Comparison of ENCODE assay signal across 21 cellular contexts in the genomic region with DNA sequence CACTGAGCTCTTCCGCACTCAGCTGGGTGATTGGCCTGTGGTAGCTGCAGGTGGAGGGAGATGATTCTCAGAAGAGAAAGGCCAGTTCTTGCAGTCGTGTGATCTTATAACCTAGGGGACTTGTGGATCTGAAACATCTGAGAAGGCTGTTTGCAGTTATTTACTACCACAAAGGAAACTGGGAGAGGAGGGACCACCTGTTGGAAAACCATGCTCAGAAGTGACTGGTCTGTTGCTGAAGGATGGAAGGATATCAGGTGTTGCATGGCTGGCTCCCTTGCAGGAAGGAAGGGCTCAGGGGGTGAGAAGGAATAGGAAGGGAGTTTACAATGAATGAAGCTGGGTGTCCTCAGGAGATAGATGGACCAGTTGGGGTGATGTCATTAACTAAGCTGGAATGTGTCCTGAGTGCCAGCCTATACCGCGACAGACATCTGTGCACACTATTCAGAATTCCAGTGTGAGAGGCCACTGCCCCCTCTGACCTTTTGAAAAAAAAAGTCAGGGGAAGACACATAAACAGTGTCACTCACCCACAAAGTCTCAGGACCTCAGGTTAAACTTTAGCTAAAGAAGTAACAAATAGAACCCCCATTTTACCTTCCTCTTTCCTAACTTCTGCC. TPM values are rescaled to one million over a fixed set of nuclear protein-coding genes. Genes with fewer than 3 reads are reported as not detected.
DNase-seq lines count a peak whose midpoint lies in the region; ATAC-seq and TF ChIP-seq lines count a peak whose summit lies in the region.
"Had no signal": no experiment of that assay in that cellular context is flagged by ENCODE, and none has a peak within 500 bp of the region (broad histone marks: within the 10 kb centered on the region; RNA-seq: fewer than 3 reads in every experiment).

No MANE protein-coding gene starts in this region.

- H3K9me2 ChIP-seq in HCT116 (ENCODE audit: insufficient read depth) = no peaks in the 10 kb centered on the region

- CTCF ChIA-PET in HCT116 (lab: Charles Lee) = interaction anchor here (1.6 kb wide), 1 partner anchor 428 kb away, joined by 3 read pairs; no protein-coding TSS in a partner anchor
- CTCF ChIA-PET in activated CD4-positive, alpha-beta memory T cell treated with anti-CD3 and anti-CD28 coated beads, Interleukin-2, amount 10 ng/mL, durations not matched to agents 7 days and 5 days (lab: Charles Lee) = interaction anchor here (0.6 kb wide), 1 partner anchor 133 kb away, joined by 3 read pairs; no protein-coding TSS in a partner anchor

- no peak for TF ChIP-seq RAD21 in HCT116 (IDR thresholded peaks at IDR 0.05; ENCODE audit: low read depth)
- peak in 1 of 2 donors; percentile 3 for TF ChIP-seq RAD21 in liver (IDR thresholded peaks at IDR 0.05)

- H3K4me3 ChIP-seq in HCT116 (replicated peaks in 1 of 2; ENCODE audit: low read depth in 1 of 2, low read length in 2 of 2) (no peak overlapping the region), body of pancreas (no peak overlapping the region), liver (ENCODE audit: low read depth in 1 of 3, low read length in 3 of 3) (no peak overlapping the region), skeletal muscle satellite cell (ENCODE audit: low read length) (no peak overlapping the region)
- H3K4me3 ChIP-seq: lung, skin epidermis, tibial nerve had no signal

- POLR2A ChIA-PET in HCT116 (lab: Charles Lee) = no interaction called here
- POLR2A ChIA-PET in activated CD4-positive, alpha-beta memory T cell treated with anti-CD3 and anti-CD28 coated beads, Interleukin-2, amount 10 ng/mL, durations not matched to agents 7 days and 5 days (lab: Charles Lee) = no interaction called here

- H3K4me1 Mint-ChIP-seq in activated CD4-positive, alpha-beta memory T cell treated with anti-CD3 and anti-CD28 coated beads, Interleukin-2, amount 10 ng/mL, durations not matched to agents 7 days and 5 days = no peaks in the 10 kb centered on the region

- TF ChIP-seq CTCF in HCT116 (IDR thresholded peaks at IDR 0.05 in 2 of 3, conservative IDR thresholded peaks at IDR 0.05 in 1 of 3; ENCODE audit: borderline replicate concordance in 1 of 3, insufficient read depth in 1 of 3, low read depth in 2 of 3, low read length in 2 of 3) (no peak), body of pancreas (IDR thresholded peaks at IDR 0.05) (no peak), liver (IDR thresholded peaks at IDR 0.05; ENCODE audit: low read depth, low read length, missing input control) (no peak)

- H3K36me3 Mint-ChIP-seq in activated CD4-positive, alpha-beta memory T cell treated with anti-CD3 and anti-CD28 coated beads, Interleukin-2, amount 10 ng/mL, durations not matched to agents 7 days and 5 days (ENCODE audit: low read depth) = no peaks in the 10 kb centered on the region
- H3K36me3 Mint-ChIP-seq: CD8-positive, alpha-beta T cell had no signal

- peaks cover 2 to 22% of the 10 kb centered on the region in 2 experiments; a peak in 1 of 4 replicates for H3K4me1 ChIP-seq in HCT116 (ENCODE audit: control insufficient read depth in 1 of 2, insufficient read depth in 2 of 2, low read length in 2 of 2)
- peaks cover 86% of the 10 kb centered on the region for H3K4me1 ChIP-seq in body of pancreas
- peaks cover 13 to 31% (median 24%) of the 10 kb centered on the region in 4 donors for H3K4me1 ChIP-seq in liver (ENCODE audit: control insufficient read depth in 4 of 4, insufficient read depth in 4 of 4, low read length in 3 of 4)
- peaks cover 28% of the 10 kb centered on the region for H3K4me1 ChIP-seq in skeletal muscle satellite cell (ENCODE audit: control insufficient read depth, insufficient read depth, low read length)

- WGBS in body of pancreas, 2 donors = 52 to 55% methylated on average over 4 of the region's 4 CpGs
- 63% methylated on average over 4 of the region's 4 CpGs for WGBS in liver

- no TSS peak for BruUV-seq in HCT116 (replicated peaks; lab: Mats Ljungman, UMichigan)

- no peak overlapping the region for H3K4me3 Mint-ChIP-seq in activated CD4-positive, alpha-beta memory T cell treated with anti-CD3 and anti-CD28 coated beads, Interleukin-2, amount 10 ng/mL, durations not matched to agents 7 days and 5 days
- H3K4me3 Mint-ChIP-seq: activated naive CD8-positive, alpha-beta T cell treated with anti-CD3 and anti-CD28 coated beads for 36 hours; CD8-positive, alpha-beta T cell had no signal

- no peak for TF ChIP-seq POLR2A in HCT116 (IDR thresholded peaks at IDR 0.05; ENCODE audit: borderline replicate concordance, extremely low read depth, insufficient read depth, insufficient read length)
- TF ChIP-seq POLR2A in body of pancreas (IDR thresholded peaks at IDR 0.05) = no peak

- H2AFZ ChIP-seq in HCT116 (ENCODE audit: low read depth, low read length, poor library complexity, severe bottlenecking) = no peak overlapping the region

- H3K9me3 Mint-ChIP-seq in activated CD4-positive, alpha-beta memory T cell treated with anti-CD3 and anti-CD28 coated beads, Interleukin-2, amount 10 ng/mL, durations not matched to agents 7 days and 5 days = no peaks in the 10 kb centered on the region
- H3K9me3 Mint-ChIP-seq: activated T-helper 2 cell treated with anti-CD3 and anti-CD28 coated beads, Interferon-gamma antibody, Interleukin-2, Interleukin-4, amounts not matched to agents 10 μg/mL and 5 μg/mL and 100 μg/mL, durations not matched to agents 14 hours and 24 hours and 36 hours; CD8-positive, alpha-beta T cell had no signal

- peaks cover 17% of the 10 kb centered on the region for H3K27me3 Mint-ChIP-seq in activated CD4-positive, alpha-beta memory T cell treated with anti-CD3 and anti-CD28 coated beads, Interleukin-2, amount 10 ng/mL, durations not matched to agents 7 days and 5 days

- DNase-seq in HCT116 (ENCODE audit: low read depth, low spot score) (no peak), body of pancreas (no peak), NCI-H2196 (lab: John Stamatoyannopoulos, UW; ENCODE audit: unreplicated experiment) (no peak), NCI-H1092 treated with DMSO at 0.1 percent for 48 hours (lab: John Stamatoyannopoulos, UW) (no peak), NCI-H226 (no peak)
- no peak for DNase-seq in activated CD4-positive, alpha-beta memory T cell treated with anti-CD3 and anti-CD28 coated beads, Interleukin-2, amount 10 ng/mL, durations not matched to agents 7 days and 5 days
- DNase-seq: activated CD4-positive, alpha-beta T cell treated with anti-CD3 and anti-CD28 coated beads for 4 hours; activated naive CD8-positive, alpha-beta T cell treated with anti-CD3 and anti-CD28 coated beads for 36 hours; CD8-positive, alpha-beta T cell; cortex of kidney; hippocampal formation; NCI-H1105 treated with DMSO at 0.1 percent for 48 hours; NCI-H526; stimulated activated naive CD4-positive, alpha-beta T cell treated with Interleukin-2 at 50 U/mL for 16 hours had no signal

- H4K20me1 ChIP-seq in HCT116 (ENCODE audit: insufficient read depth) = no peaks in the 10 kb centered on the region

- peaks cover 9% of the 10 kb centered on the region; the same call in 1 of the 2 replicates for H3K79me2 ChIP-seq in HCT116 (ENCODE audit: insufficient read depth, low read length)

- RAD21 ChIA-PET in HCT116 (lab: Charles Lee; ENCODE audit: low non-redundant PET in 1 of 2, low total read pairs in 2 of 2, uncharacterized antibody in 2 of 2, unreplicated experiment in 2 of 2) = no interaction called here

- H3K27me3 ChIP-seq in HCT116 (ENCODE audit: insufficient read depth, low read length) = no peaks in the 10 kb centered on the region
- no peaks in the 10 kb centered on the region for H3K27me3 ChIP-seq in body of pancreas
- H3K27me3 ChIP-seq in liver (ENCODE audit: control insufficient read depth in 4 of 4, insufficient read depth in 4 of 4, low read length in 3 of 4) = no peaks in the 10 kb centered on the region
- H3K27me3 ChIP-seq in skeletal muscle satellite cell (ENCODE audit: control insufficient read depth, insufficient read depth, low read length) = no peaks in the 10 kb centered on the region
- H3K27me3 ChIP-seq: tibial nerve had no signal

- intact Hi-C loops in HCT116 (cut with micrococcal nuclease) (no loop called here), body of pancreas (cut with DNase I) (no loop called here)

- H3K27ac ChIP-seq in HCT116 (ENCODE audit: low read depth, low read length) (no peak overlapping the region), body of pancreas (peak overlapping the region; percentile 76 to 92 (median 88)), liver (ENCODE audit: low read depth in 1 of 2, low read length in 2 of 2) (peak overlapping the region in 1 of 2 donors; percentile 51)
- H3K27ac ChIP-seq: skin epidermis, tibial nerve had no signal

- H3K4me2 ChIP-seq in HCT116 (ENCODE audit: low read length) (0 out of 2 replicates have a peak overlapping the region, but pooled peaks have one; percentile 14), skeletal muscle satellite cell (ENCODE audit: low read length) (peak overlapping the region; percentile 36)

- ATAC-seq in HCT116 (no peak), body of pancreas (no peak)
- ATAC-seq: CD8-positive, alpha-beta T cell had no signal

- no peaks in the 10 kb centered on the region for H3K9me3 ChIP-seq in HCT116 (ENCODE audit: control insufficient read depth in 1 of 2, insufficient read depth in 1 of 2, low read depth in 1 of 2, low read length in 2 of 2)
- no peaks in the 10 kb centered on the region for H3K9me3 ChIP-seq in body of pancreas
- no peaks in the 10 kb centered on the region for H3K9me3 ChIP-seq in liver (ENCODE audit: control insufficient read depth in 4 of 4, low read length in 3 of 4)
- H3K9me3 ChIP-seq in skeletal muscle satellite cell (replicated peaks; ENCODE audit: low read length) = no peaks in the 10 kb centered on the region
- H3K9me3 ChIP-seq: tibial nerve had no signal

- H3K27ac Mint-ChIP-seq in activated CD4-positive, alpha-beta memory T cell treated with anti-CD3 and anti-CD28 coated beads, Interleukin-2, amount 10 ng/mL, durations not matched to agents 7 days and 5 days = no peak overlapping the region
- H3K27ac Mint-ChIP-seq: activated naive CD8-positive, alpha-beta T cell treated with anti-CD3 and anti-CD28 coated beads for 36 hours; activated T-helper 2 cell treated with anti-CD3 and anti-CD28 coated beads, Interferon-gamma antibody, Interleukin-2, Interleukin-4, amounts not matched to agents 10 μg/mL and 5 μg/mL and 100 μg/mL, durations not matched to agents 14 hours and 24 hours and 36 hours; CD8-positive, alpha-beta T cell had no signal

- H3K36me3 ChIP-seq in HCT116 (ENCODE audit: control insufficient read depth in 1 of 2, insufficient read depth in 2 of 2, low read length in 2 of 2) (no peaks in the 10 kb centered on the region), body of pancreas (replicated peaks in 1 of 2; ENCODE audit: insufficient read depth in 1 of 2, low read depth in 2 of 2) (no peaks in the 10 kb centered on the region), liver (ENCODE audit: control insufficient read depth in 4 of 4, insufficient read depth in 3 of 4, low read depth in 1 of 4, low read length in 3 of 4) (no peaks in the 10 kb centered on the region), skeletal muscle satellite cell (ENCODE audit: insufficient read depth, low read length) (peaks cover under 1% of the 10 kb centered on the region)
- H3K36me3 ChIP-seq: tibial nerve had no signal

- H3K9ac ChIP-seq in HCT116 (ENCODE audit: low read length) (no peak overlapping the region), liver (ENCODE audit: low read depth in 1 of 2, low read length in 2 of 2) (no peak overlapping the region), skeletal muscle satellite cell (ENCODE audit: low read depth, low read length) (no peak overlapping the region)

RNA-seq across cellular contexts. Expression of a gene that starts 17.5 kb away (rescaled TPM):
- total RNA-seq in HCT116 (2021; ENCODE audit: unreplicated experiment) (143 TPM), body of pancreas (100 to 1,000 TPM; 129 to 170 TPM), liver (100 to 1,000 TPM in 1 of 2 donors, 10 to 100 TPM in 1; 88.8 to 242 TPM)
- polyA plus RNA-seq in HCT116 (2012) = 167 and 179 TPM in 2 replicates
- 1,000 to 10,000 TPM in 1 of 2 donors, 100 to 1,000 TPM in 1; 462 to 1,119 TPM for polyA plus RNA-seq in liver
- 5.8 and 45.4 TPM in 2 replicates for total RNA-seq in skeletal muscle satellite cell (2012; rRNA removed)
- total RNA-seq in activated CD4-positive, alpha-beta memory T cell treated with anti-CD3 and anti-CD28 coated beads, Interleukin-2, amount 10 ng/mL, durations not matched to agents 7 days and 5 days = 1 to 10 TPM in 1 of 2 experiments, under 1 TPM in 1; 0.83 to 1.2 TPM

RNA-seq across cellular contexts. Expression of a gene that starts 44.6 kb away (rescaled TPM):
- total RNA-seq in HCT116 (2021; ENCODE audit: unreplicated experiment) (3.9 TPM), body of pancreas (100 to 1,000 TPM in 1 of 2 donors, 10 to 100 TPM in 1; 35.8 to 415 TPM), liver (10 to 100 TPM in 1 of 2 donors, 1 to 10 TPM in 1; 2.3 to 43.4 TPM)
- polyA plus RNA-seq in HCT116 (2012) = 0.01 TPM in 2 replicates
- polyA plus RNA-seq in liver = 10 to 100 TPM; 13.0 to 15.7 TPM
- 2.0 and 20.1 TPM in 2 replicates for total RNA-seq in skeletal muscle satellite cell (2012; rRNA removed)
- total RNA-seq in activated CD4-positive, alpha-beta memory T cell treated with anti-CD3 and anti-CD28 coated beads, Interleukin-2, amount 10 ng/mL, durations not matched to agents 7 days and 5 days = not detected
- total RNA-seq: activated naive CD8-positive, alpha-beta T cell treated with anti-CD3 and anti-CD28 coated beads for 36 hours; activated T-helper 2 cell treated with anti-CD3 and anti-CD28 coated beads, Interferon-gamma antibody, Interleukin-2, Interleukin-4, amounts not matched to agents 10 μg/mL and 5 μg/mL and 100 μg/mL, durations not matched to agents 14 hours and 24 hours and 36 hours; CD8-positive, alpha-beta T cell; endothelial cell of umbilical vein had no signal

Comparison
In these comparisons a context has a peak if more than half of its experiments do, and no peak if none do; other contexts are left out.
1. RNA of a gene that starts 17.5 kb away (total RNA-seq): 88.8 to 242 TPM in liver, 129 to 170 TPM in body of pancreas and 143 TPM in HCT116 (single experiment); 0.83 to 1.2 TPM in activated CD4-positive, alpha-beta memory T cell treated with anti-CD3 and anti-CD28 coated beads, Interleukin-2, amount 10 ng/mL, durations not matched to agents 7 days and 5 days; every median in the first group is over 10 times any median in the second.